In the genomic region with DNA sequence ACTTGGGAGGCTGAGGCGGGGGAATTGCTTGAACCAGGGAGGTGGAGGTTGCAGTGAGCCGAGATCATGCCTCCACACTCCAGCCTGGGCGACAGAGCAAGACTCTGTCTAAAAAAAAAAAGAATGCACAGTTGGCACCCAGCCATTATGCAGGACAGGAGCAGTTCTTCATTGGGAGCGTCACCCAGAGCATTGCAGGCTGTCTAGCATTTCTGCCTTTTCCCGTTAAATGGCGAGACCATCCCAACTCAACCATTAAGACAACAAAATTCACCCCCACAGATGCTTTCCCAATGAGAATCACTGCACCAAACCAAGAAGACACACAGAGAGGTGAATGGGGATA, we compare ENCODE assay signal across 23 cellular contexts.
DNase-seq lines count a peak whose midpoint lies in the region; ATAC-seq and TF ChIP-seq lines count a peak whose summit lies in the region.
"Had no signal": no experiment of that assay in that cellular context is flagged by ENCODE, and none has a peak within 500 bp of the region (broad histone marks: within the 10 kb centered on the region; RNA-seq: fewer than 3 reads in every experiment).

No MANE protein-coding gene starts in this region.

- TF ChIP-seq POLR2A in gastroesophageal sphincter (IDR thresholded peaks at IDR 0.05) (no peak), gastrocnemius medialis (IDR thresholded peaks at IDR 0.05) (no peak)

- no peak for ATAC-seq in gastroesophageal sphincter
- ATAC-seq in gastrocnemius medialis, result peak; percentile 14 to 20
- ATAC-seq in WTC11, result no peak
- ATAC-seq in effector memory CD8-positive, alpha-beta T cell (replicated peaks), result no peak
- ATAC-seq: activated CD8-positive, alpha-beta T cell treated with anti-CD3 and anti-CD28 coated beads for 36 hours had no signal

- H3K4me3 Mint-ChIP-seq in WTC11, result no peak overlapping the region
- H3K4me3 Mint-ChIP-seq in effector memory CD8-positive, alpha-beta T cell, result no peak overlapping the region
- H3K4me3 Mint-ChIP-seq: activated CD8-positive, alpha-beta T cell treated with anti-CD3 and anti-CD28 coated beads for 36 hours; stimulated activated naive CD8-positive, alpha-beta T cell treated with anti-CD3 and anti-CD28 coated beads, Interleukin-15, Interleukin-2, amounts not matched to agents 100 ng/mL and 50 ng/mL, for 24 hours; type B pancreatic cell had no signal

- intact Hi-C loops in gastrocnemius medialis (cut with DNase I; ENCODE audit: low total_unique reads), result loop anchor here (2.0 to 5.0 kb wide), 2 partner anchors 16 to 172 kb away; no protein-coding TSS in a partner anchor

- no peaks in the 10 kb centered on the region for H3K4me1 Mint-ChIP-seq in WTC11
- no peaks in the 10 kb centered on the region for H3K4me1 Mint-ChIP-seq in effector memory CD8-positive, alpha-beta T cell (ENCODE audit: low read depth in 2 of 2)

- peaks cover 34% of the 10 kb centered on the region for H3K9me3 Mint-ChIP-seq in WTC11
- peaks cover 0 to 7% of the 10 kb centered on the region in 2 donors for H3K9me3 Mint-ChIP-seq in effector memory CD8-positive, alpha-beta T cell
- H3K9me3 Mint-ChIP-seq: stimulated activated naive CD8-positive, alpha-beta T cell treated with anti-CD3 and anti-CD28 coated beads, Interleukin-15, Interleukin-2, amounts not matched to agents 100 ng/mL and 50 ng/mL, for 24 hours had no signal

- H3K4me3 ChIP-seq in DOHH2 (ENCODE audit: low read length) (no peak overlapping the region), KMS-11 (IDR thresholded peaks at IDR 0.05; ENCODE audit: insufficient read depth, low read depth, low read length) (peak overlapping the region; percentile 77), gastroesophageal sphincter (no peak overlapping the region), gastrocnemius medialis (peak overlapping the region in 1 of 4 donors; percentile 23)

- no peaks in the 10 kb centered on the region for H3K36me3 Mint-ChIP-seq in WTC11
- H3K36me3 Mint-ChIP-seq in effector memory CD8-positive, alpha-beta T cell (ENCODE audit: insufficient read depth), result no peaks in the 10 kb centered on the region
- H3K36me3 Mint-ChIP-seq: type B pancreatic cell had no signal

- in situ Hi-C loops in gastrocnemius medialis (cut with MboI; ENCODE audit: low sequenced_read_pairs in 4 of 4), result no loop called here

- no peak for TF ChIP-seq EP300 in gastroesophageal sphincter (IDR thresholded peaks at IDR 0.05)

- no peaks in the 10 kb centered on the region for H3K9me2 ChIP-seq in DOHH2 (replicated peaks; ENCODE audit: control insufficient read depth, low read length)

- no peaks in the 10 kb centered on the region for H3K9me3 ChIP-seq in DOHH2 (ENCODE audit: control insufficient read depth, insufficient read depth, low read length)
- H3K9me3 ChIP-seq in gastroesophageal sphincter, result no peaks in the 10 kb centered on the region
- no peaks in the 10 kb centered on the region for H3K9me3 ChIP-seq in gastrocnemius medialis
- H3K9me3 ChIP-seq: neutrophil had no signal

- peak overlapping the region; percentile 58; the same call in 1 of the 2 replicates for H2AFZ ChIP-seq in KMS-11 (ENCODE audit: low read depth)

- no peak overlapping the region for H3K27ac Mint-ChIP-seq in WTC11
- H3K27ac Mint-ChIP-seq in effector memory CD8-positive, alpha-beta T cell, result no peak overlapping the region
- H3K27ac Mint-ChIP-seq: activated CD8-positive, alpha-beta T cell treated with anti-CD3 and anti-CD28 coated beads for 36 hours; stimulated activated naive CD8-positive, alpha-beta T cell treated with anti-CD3 and anti-CD28 coated beads, Interleukin-15, Interleukin-2, amounts not matched to agents 100 ng/mL and 50 ng/mL, for 24 hours; type B pancreatic cell had no signal

- no peaks in the 10 kb centered on the region for H3F3A ChIP-seq in DOHH2 (ENCODE audit: control insufficient read depth, insufficient read depth)

- H3K36me3 ChIP-seq in DOHH2 (ENCODE audit: control insufficient read depth, low read length) (no peaks in the 10 kb centered on the region), KMS-11 (ENCODE audit: insufficient read depth) (no peaks in the 10 kb centered on the region), gastroesophageal sphincter (no peaks in the 10 kb centered on the region), gastrocnemius medialis (no peaks in the 10 kb centered on the region)
- H3K36me3 ChIP-seq: neutrophil had no signal

- H3K27me3 ChIP-seq in DOHH2 (ENCODE audit: control insufficient read depth, low read length), result no peaks in the 10 kb centered on the region
- H3K27me3 ChIP-seq in KMS-11 (ENCODE audit: insufficient read depth, low read depth), result no peaks in the 10 kb centered on the region
- no peaks in the 10 kb centered on the region for H3K27me3 ChIP-seq in gastroesophageal sphincter
- no peaks in the 10 kb centered on the region for H3K27me3 ChIP-seq in gastrocnemius medialis
- H3K27me3 ChIP-seq: neutrophil had no signal

- H3K27me3 Mint-ChIP-seq in WTC11 (ENCODE audit: low read depth), result peaks cover 6% of the 10 kb centered on the region
- H3K27me3 Mint-ChIP-seq in effector memory CD8-positive, alpha-beta T cell, result peaks cover 36 to 93% of the 10 kb centered on the region in 2 donors

- H3K79me2 ChIP-seq in DOHH2 (ENCODE audit: control insufficient read depth, low read length) (no peaks in the 10 kb centered on the region), KMS-11 (ENCODE audit: insufficient read depth, low read depth) (no peaks in the 10 kb centered on the region)

- 59 to 72% methylated on average over 3 of the region's 6 CpGs for WGBS in gastroesophageal sphincter (ENCODE audit: low coverage in 1 of 2), 2 donors

- CTCF ChIA-PET in WTC11 (lab: Charles Lee), result no interaction called here

- TF ChIP-seq CTCF in DOHH2 (IDR thresholded peaks at IDR 0.05; ENCODE audit: low read depth, low read length, poor library complexity, severe bottlenecking) (no peak), KMS-11 (conservative IDR thresholded peaks at IDR 0.05; ENCODE audit: low read depth, low read length) (no peak), gastroesophageal sphincter (IDR thresholded peaks at IDR 0.05) (no peak), gastrocnemius medialis (IDR thresholded peaks at IDR 0.05 in 4 of 5, conservative IDR thresholded peaks at IDR 0.05 in 1 of 5) (no peak), WTC11 (IDR thresholded peaks at IDR 0.05) (no peak)

- H3K4me1 ChIP-seq in DOHH2 (ENCODE audit: control insufficient read depth, low read length) (peaks cover 17% of the 10 kb centered on the region), KMS-11 (ENCODE audit: low read depth, poor library complexity, severe bottlenecking) (peaks cover 61% of the 10 kb centered on the region), gastroesophageal sphincter (peaks cover 0 to 18% (median 5%) of the 10 kb centered on the region in 3 donors), gastrocnemius medialis (peaks cover 21% of the 10 kb centered on the region in 2 donors)

- H3K9ac ChIP-seq in KMS-11, result peak overlapping the region; percentile 43; the same call in 1 of the 2 replicates

- DNase-seq in gastrocnemius medialis (no peak), GF-D8 (lab: John Stamatoyannopoulos, UW) (no peak), WTC11 (ENCODE audit: low spot score) (no peak)
- DNase-seq in central memory CD4-positive, alpha-beta T cell, result no peak
- DNase-seq in effector memory CD8-positive, alpha-beta T cell, result no peak
- DNase-seq: ACHN; activated CD4-positive, CD25-positive, alpha-beta regulatory T cell treated with anti-CD3 and anti-CD28 coated beads, Interleukin-2, amount 50 U/mL, for 72 hours; activated CD8-positive, alpha-beta T cell treated with anti-CD3 and anti-CD28 coated beads for 36 hours; activated naive CD4-positive, alpha-beta T cell; activated T-cell treated with anti-CD3 and anti-CD28 coated beads, Interleukin-2, amount 50 U/mL, for 1 hour; H7; islet precursor cell; NCI-H526; stimulated activated CD4-positive, alpha-beta T cell treated with anti-CD3 and anti-CD28 coated beads, Interleukin-4, amount 100 ng/mL, for 4 hours had no signal

- H4K20me1 ChIP-seq in DOHH2 (ENCODE audit: control insufficient read depth, insufficient read depth, low read depth, low read length) (no peaks in the 10 kb centered on the region), KMS-11 (ENCODE audit: insufficient read depth) (no peaks in the 10 kb centered on the region)

- POLR2A ChIA-PET in WTC11 (lab: Charles Lee), result no interaction called here

- H3K27ac ChIP-seq in DOHH2 (ENCODE audit: low read depth, low read length), result no peak overlapping the region
- H3K27ac ChIP-seq in KMS-11, result peak overlapping the region; percentile 79
- H3K27ac ChIP-seq in gastroesophageal sphincter, result peak overlapping the region in 3 of 4 donors; percentile 28 to 52 (median 51)
- peak overlapping the region; percentile 72 to 83 (median 74) for H3K27ac ChIP-seq in gastrocnemius medialis
- H3K27ac ChIP-seq: C4-2B, epithelial cell of prostate, neutrophil, RWPE1 had no signal

- H3K4me2 ChIP-seq in DOHH2 (ENCODE audit: low read length) (peak overlapping the region; percentile 30; the same call in 1 of the 2 replicates), KMS-11 (peak overlapping the region; percentile 80)

TF ChIP-seq in WTC11, 78 proteins besides CTCF, POLR2A, EP300 and RAD21 (continues in another document):
- TF ChIP-seq ZNF317 (CRISPR knock-in tag; IDR thresholded peaks at IDR 0.05; ENCODE audit: borderline replicate concordance, low read depth) (no peak), KAT7 (CRISPR knock-in tag; IDR thresholded peaks at IDR 0.05; ENCODE audit: borderline replicate concordance) (no peak), TCF7 (CRISPR knock-in tag; IDR thresholded peaks at IDR 0.05; ENCODE audit: low read depth) (no peak), NFATC4 (CRISPR knock-in tag; IDR thresholded peaks at IDR 0.05) (no peak), ELF4 (CRISPR knock-in tag; IDR thresholded peaks at IDR 0.05; ENCODE audit: low read depth) (no peak), ZNF232 (CRISPR knock-in tag; IDR thresholded peaks at IDR 0.05) (no peak), NFYB (CRISPR knock-in tag; conservative IDR thresholded peaks at IDR 0.05; ENCODE audit: low read depth) (no peak), NFE2L1 (CRISPR knock-in tag; IDR thresholded peaks at IDR 0.05) (no peak), FOXP1 (CRISPR knock-in tag; IDR thresholded peaks at IDR 0.05; ENCODE audit: borderline replicate concordance) (no peak)
- TF ChIP-seq, protein P1, sequence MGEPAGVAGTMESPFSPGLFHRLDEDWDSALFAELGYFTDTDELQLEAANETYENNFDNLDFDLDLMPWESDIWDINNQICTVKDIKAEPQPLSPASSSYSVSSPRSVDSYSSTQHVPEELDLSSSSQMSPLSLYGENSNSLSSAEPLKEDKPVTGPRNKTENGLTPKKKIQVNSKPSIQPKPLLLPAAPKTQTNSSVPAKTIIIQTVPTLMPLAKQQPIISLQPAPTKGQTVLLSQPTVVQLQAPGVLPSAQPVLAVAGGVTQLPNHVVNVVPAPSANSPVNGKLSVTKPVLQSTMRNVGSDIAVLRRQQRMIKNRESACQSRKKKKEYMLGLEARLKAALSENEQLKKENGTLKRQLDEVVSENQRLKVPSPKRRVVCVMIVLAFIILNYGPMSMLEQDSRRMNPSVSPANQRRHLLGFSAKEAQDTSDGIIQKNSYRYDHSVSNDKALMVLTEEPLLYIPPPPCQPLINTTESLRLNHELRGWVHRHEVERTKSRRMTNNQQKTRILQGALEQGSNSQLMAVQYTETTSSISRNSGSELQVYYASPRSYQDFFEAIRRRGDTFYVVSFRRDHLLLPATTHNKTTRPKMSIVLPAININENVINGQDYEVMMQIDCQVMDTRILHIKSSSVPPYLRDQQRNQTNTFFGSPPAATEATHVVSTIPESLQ (CRISPR knock-in tag; IDR thresholded peaks at IDR 0.05), result no peak

Comparison
In these comparisons a context has a peak if more than half of its experiments do, and no peak if none do; other contexts are left out.
1. ATAC-seq: peak in gastrocnemius medialis (2 of 2); none in gastroesophageal sphincter (single experiment), WTC11 (single experiment) and effector memory CD8-positive, alpha-beta T cell (single experiment).